ENCODE assay signal across 1 cellular context in the genomic region with DNA sequence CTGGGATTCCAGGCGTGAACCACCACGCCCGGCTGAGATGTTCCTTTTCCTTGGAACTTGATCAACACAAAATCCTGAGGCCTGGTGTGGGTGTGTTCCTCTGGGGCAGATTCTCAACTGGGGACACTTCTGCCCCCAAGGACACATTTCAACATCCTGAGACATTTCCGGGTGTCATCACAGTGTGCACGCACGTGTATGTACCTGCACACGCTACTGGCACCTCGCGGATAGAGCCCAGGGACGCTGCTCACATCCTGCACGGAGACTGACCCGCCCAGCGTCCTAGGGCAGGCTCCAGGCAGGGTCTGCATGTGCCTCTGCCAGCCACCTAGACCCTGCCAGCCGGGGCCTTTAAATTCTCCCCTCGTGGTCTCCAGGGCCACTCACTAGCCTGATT.
TF ChIP-seq lines count a peak whose summit lies in the region.

No MANE protein-coding gene starts in this region.

TF ChIP-seq in HepG2, 621 proteins besides CTCF, POLR2A, EP300 and RAD21:
- TF ChIP-seq ZNF7 (CRISPR knock-in tag; IDR thresholded peaks at IDR 0.05) (peak; percentile 91), AGO2 (optimal IDR thresholded peaks at IDR 0.05; ENCODE audit: low read depth, low read length) (peak; percentile 47), AKAP8 (CRISPR knock-in tag; IDR thresholded peaks at IDR 0.05) (peak; percentile 78; the same call in 1 of the 2 replicates), ZNF44 (CRISPR knock-in tag; IDR thresholded peaks at IDR 0.05) (no peak), NONO (IDR thresholded peaks at IDR 0.05) (no peak), NONO (CRISPR knock-in tag; conservative IDR thresholded peaks at IDR 0.05) (0 out of 2 replicates have a peak, but pooled peaks have one; percentile 30), ZNF326 (CRISPR knock-in tag; IDR thresholded peaks at IDR 0.05; ENCODE audit: borderline replicate concordance) (peak; percentile 50; the same call in 1 of the 2 replicates), PAF1 (CRISPR knock-in tag; IDR thresholded peaks at IDR 0.05) (no peak), ETV5 (CRISPR knock-in tag; IDR thresholded peaks at IDR 0.05; ENCODE audit: borderline replicate concordance) (peak; percentile 21; the same call in 1 of the 2 replicates), GZF1 (CRISPR knock-in tag; IDR thresholded peaks at IDR 0.05) (no peak)
- TF ChIP-seq, protein P1, sequence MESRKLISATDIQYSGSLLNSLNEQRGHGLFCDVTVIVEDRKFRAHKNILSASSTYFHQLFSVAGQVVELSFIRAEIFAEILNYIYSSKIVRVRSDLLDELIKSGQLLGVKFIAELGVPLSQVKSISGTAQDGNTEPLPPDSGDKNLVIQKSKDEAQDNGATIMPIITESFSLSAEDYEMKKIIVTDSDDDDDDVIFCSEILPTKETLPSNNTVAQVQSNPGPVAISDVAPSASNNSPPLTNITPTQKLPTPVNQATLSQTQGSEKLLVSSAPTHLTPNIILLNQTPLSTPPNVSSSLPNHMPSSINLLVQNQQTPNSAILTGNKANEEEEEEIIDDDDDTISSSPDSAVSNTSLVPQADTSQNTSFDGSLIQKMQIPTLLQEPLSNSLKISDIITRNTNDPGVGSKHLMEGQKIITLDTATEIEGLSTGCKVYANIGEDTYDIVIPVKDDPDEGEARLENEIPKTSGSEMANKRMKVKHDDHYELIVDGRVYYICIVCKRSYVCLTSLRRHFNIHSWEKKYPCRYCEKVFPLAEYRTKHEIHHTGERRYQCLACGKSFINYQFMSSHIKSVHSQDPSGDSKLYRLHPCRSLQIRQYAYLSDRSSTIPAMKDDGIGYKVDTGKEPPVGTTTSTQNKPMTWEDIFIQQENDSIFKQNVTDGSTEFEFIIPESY (CRISPR knock-in tag; IDR thresholded peaks at IDR 0.05), result peak; percentile 71
- TF ChIP-seq, protein P2, sequence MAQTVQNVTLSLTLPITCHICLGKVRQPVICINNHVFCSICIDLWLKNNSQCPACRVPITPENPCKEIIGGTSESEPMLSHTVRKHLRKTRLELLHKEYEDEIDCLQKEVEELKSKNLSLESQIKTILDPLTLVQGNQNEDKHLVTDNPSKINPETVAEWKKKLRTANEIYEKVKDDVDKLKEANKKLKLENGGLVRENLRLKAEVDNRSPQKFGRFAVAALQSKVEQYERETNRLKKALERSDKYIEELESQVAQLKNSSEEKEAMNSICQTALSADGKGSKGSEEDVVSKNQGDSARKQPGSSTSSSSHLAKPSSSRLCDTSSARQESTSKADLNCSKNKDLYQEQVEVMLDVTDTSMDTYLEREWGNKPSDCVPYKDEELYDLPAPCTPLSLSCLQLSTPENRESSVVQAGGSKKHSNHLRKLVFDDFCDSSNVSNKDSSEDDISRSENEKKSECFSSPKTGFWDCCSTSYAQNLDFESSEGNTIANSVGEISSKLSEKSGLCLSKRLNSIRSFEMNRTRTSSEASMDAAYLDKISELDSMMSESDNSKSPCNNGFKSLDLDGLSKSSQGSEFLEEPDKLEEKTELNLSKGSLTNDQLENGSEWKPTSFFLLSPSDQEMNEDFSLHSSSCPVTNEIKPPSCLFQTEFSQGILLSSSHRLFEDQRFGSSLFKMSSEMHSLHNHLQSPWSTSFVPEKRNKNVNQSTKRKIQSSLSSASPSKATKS (CRISPR knock-in tag; IDR thresholded peaks at IDR 0.05), result no peak
